8 cellular contexts compared by ENCODE assay signal in the genomic region with DNA sequence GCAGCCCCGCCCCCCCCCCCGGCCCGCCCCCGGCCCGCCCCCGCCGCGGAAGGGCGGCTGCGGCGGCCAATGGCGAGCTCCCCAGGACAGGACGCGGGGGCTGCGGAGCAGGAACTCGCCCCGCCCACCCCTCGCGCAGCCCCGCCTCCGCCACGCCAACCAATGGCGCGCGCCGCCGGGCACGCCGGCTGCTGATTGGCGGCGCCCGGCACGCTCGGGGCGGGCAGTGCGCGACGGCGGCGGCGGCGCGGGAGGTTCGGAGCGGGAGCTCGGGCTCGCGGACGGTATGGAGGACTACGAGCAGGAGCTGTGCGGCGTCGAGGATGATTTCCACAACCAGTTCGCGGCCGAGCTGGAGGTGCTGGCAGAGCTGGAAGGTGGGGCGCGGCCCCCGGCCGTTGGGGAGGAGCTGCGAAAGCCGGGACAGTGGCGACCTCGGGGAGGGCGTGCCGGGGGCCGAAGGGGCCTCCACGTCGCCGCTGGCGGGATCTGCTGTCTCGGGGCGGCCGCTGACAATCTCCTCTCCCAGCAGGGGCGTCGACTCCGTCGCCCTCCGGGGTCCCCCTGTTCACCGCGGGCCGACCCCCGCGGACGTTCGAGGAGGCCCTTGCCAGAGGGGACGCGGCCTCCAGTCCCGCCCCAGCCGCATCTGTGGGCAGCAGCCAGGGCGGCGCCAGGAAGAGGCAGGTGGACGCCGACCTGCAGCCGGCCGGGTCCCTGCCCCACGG. TPM values are rescaled to one million over a fixed set of nuclear protein-coding genes. Genes with fewer than 3 reads are reported as not detected.
DNase-seq lines count a peak whose midpoint lies in the region; ATAC-seq, FAIRE-seq and TF ChIP-seq lines count a peak whose summit lies in the region.

Gene CHTF18 (plus strand): TSS at position 222 of the 728 bp plus-strand sequence. CDS start 65 bp downstream, at position 287.

- TF ChIP-seq POLR2A in GM12892 (IDR thresholded peaks at IDR 0.05; ENCODE audit: low read depth, low read length) = no peak
- no peak for TF ChIP-seq POLR2A in upper lobe of left lung (IDR thresholded peaks at IDR 0.05)

- H3K9me3 ChIP-seq in heart right ventricle = no peaks in the 10 kb centered on the region
- H3K9me3 ChIP-seq in upper lobe of left lung = no peaks in the 10 kb centered on the region

- TF ChIP-seq CTCF in heart right ventricle (IDR thresholded peaks at IDR 0.05) (no peak), upper lobe of left lung (IDR thresholded peaks at IDR 0.05) (no peak)

- TF ChIP-seq EP300 in upper lobe of left lung (IDR thresholded peaks at IDR 0.05) = no peak

- H3K27me3 ChIP-seq in heart right ventricle (peaks cover 0 to under 1% (median 0%) of the 10 kb centered on the region in 7 donors), upper lobe of left lung (no peaks in the 10 kb centered on the region)

- 0 to 1% methylated on average over 92 to 97 of the region's 97 CpGs for WGBS in heart right ventricle, 2 donors
- 0% methylated on average over 5 to 18 of the region's 97 CpGs for WGBS in upper lobe of left lung, 2 donors

- H3K4me1 ChIP-seq in heart right ventricle (peaks cover 12 to 37% (median 24%) of the 10 kb centered on the region in 9 donors), upper lobe of left lung (peaks cover 17 to 41% (median 22%) of the 10 kb centered on the region in 4 donors)

- H3K36me3 Mint-ChIP-seq in T-helper 1 cell treated with Interleukin-12 subunit alpha and Interleukin-12 subunit beta and Interleukin-4 antibody, amounts not matched to agents 30 μg/mL and 1 μg/mL, for 36 hours (ENCODE audit: low read depth) = peaks cover 6% of the 10 kb centered on the region

- H3K27ac ChIP-seq in heart right ventricle = peak within 1 kb of the TSS in 9 of 10 donors; percentile 59 to 88 (median 78)
- H3K27ac ChIP-seq in upper lobe of left lung = peak within 1 kb of the TSS; percentile 65 to 89 (median 78)

- intact Hi-C loops in heart right ventricle (cut with DNase I) (loop anchor here in 5 of 10 donors (2.0 to 5.0 kb wide), 3 partner anchors 46 to 76 kb away; partner anchors contain the start of genes CIAO3 (in 1 of the 5) and METRN (in 1 of the 5)), posterior cingulate gyrus (cut with DNase I) (loop anchor here (1.0 kb wide), 1 partner anchor 19 kb away; no protein-coding TSS in a partner anchor)

- H3K36me3 ChIP-seq in heart right ventricle (peaks cover 0 to 29% (median 0%) of the 10 kb centered on the region in 9 donors), upper lobe of left lung (peaks cover 0 to 26% (median 11%) of the 10 kb centered on the region in 4 donors)

- no peaks in the 10 kb centered on the region for H3K9me3 Mint-ChIP-seq in T-helper 1 cell treated with Interleukin-12 subunit alpha and Interleukin-12 subunit beta and Interleukin-4 antibody, amounts not matched to agents 30 μg/mL and 1 μg/mL, for 36 hours

- ATAC-seq in HG02852 (IDR thresholded peaks at IDR 0.05; ENCODE audit: unreplicated experiment) (peak; percentile 75), heart right ventricle (peak; percentile 80 to 97 (median 94)), upper lobe of left lung (ENCODE audit: low FRiP score in 2 of 2) (peak; percentile 90 to 96)

- H3K4me3 ChIP-seq in heart right ventricle (peak within 1 kb of the TSS; percentile 81 to 99 (median 94)), upper lobe of left lung (peak within 1 kb of the TSS; percentile 93 to 100 (median 100))

- peak within 1 kb of the TSS; percentile 77 for H3K27ac Mint-ChIP-seq in T-helper 1 cell treated with Interleukin-12 subunit alpha and Interleukin-12 subunit beta and Interleukin-4 antibody, amounts not matched to agents 30 μg/mL and 1 μg/mL, for 36 hours

- peak within 1 kb of the TSS; percentile 86 for H3K4me3 Mint-ChIP-seq in T-helper 1 cell treated with Interleukin-12 subunit alpha and Interleukin-12 subunit beta and Interleukin-4 antibody, amounts not matched to agents 30 μg/mL and 1 μg/mL, for 36 hours

- H3K4me1 Mint-ChIP-seq in T-helper 1 cell treated with Interleukin-12 subunit alpha and Interleukin-12 subunit beta and Interleukin-4 antibody, amounts not matched to agents 30 μg/mL and 1 μg/mL, for 36 hours (ENCODE audit: low read depth) = no peaks in the 10 kb centered on the region

- FAIRE-seq in GM12892 (lab: Jason Lieb, UNC) = peak; percentile 96

- H3K27me3 Mint-ChIP-seq in T-helper 1 cell treated with Interleukin-12 subunit alpha and Interleukin-12 subunit beta and Interleukin-4 antibody, amounts not matched to agents 30 μg/mL and 1 μg/mL, for 36 hours (ENCODE audit: low read depth) = no peaks in the 10 kb centered on the region

- DNase-seq in GM12892 (ENCODE audit: insufficient read length) (peak; percentile 100), NCI-H146 (lab: John Stamatoyannopoulos, UW) (peak; percentile 93), amniotic stem cell (lab: John Stamatoyannopoulos, UW) (peak; percentile 81), heart right ventricle (peak; percentile 90 to 94), posterior cingulate gyrus (peak; percentile 80 to 99 (median 88)), upper lobe of left lung (peak; percentile 89 to 99)

RNA-seq across cellular contexts. Expression of gene CHTF18, which starts in this region (rescaled TPM):
- 13.8 TPM for polyA plus RNA-seq in GM12892 (2012; ENCODE audit: missing spikeins)
- total RNA-seq in heart right ventricle (1 to 10 TPM; 2.8 to 8.2 (median 5.2) TPM), upper lobe of left lung (10 to 100 TPM in 4 of 6 donors, 1 to 10 TPM in 2; 4.1 to 39.8 (median 17.9) TPM)
- 1 to 10 TPM; 6.0 to 7.0 TPM for polyA plus RNA-seq in heart right ventricle

Comparison
In these comparisons a context has a peak if more than half of its experiments do, and no peak if none do; other contexts are left out.
1. Peak in every context shown above with its lines: DNase-seq, ATAC-seq, H3K4me3 ChIP-seq and H3K27ac ChIP-seq.